In the genomic region with DNA sequence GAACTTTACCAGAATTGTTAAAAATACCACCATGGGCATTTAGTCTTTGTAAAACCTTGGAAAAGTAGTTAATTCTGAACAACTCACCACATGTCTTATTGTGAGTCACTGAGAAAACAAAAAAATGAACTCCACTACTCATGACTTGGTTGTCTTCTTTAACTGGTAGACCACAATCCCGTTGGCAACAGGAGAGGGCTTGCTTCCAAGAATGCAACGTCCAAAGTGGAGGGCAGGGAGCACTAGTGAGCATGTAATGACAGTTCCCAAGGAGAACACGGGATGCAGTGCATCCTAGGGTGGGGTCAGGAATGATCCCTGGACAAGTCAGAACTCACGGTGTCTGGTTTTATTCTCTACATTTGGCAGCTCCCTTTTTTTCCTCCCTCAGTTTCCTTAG, we compare ENCODE assay signal across 10 cellular contexts. TPM values are rescaled to one million over a fixed set of nuclear protein-coding genes. Genes with fewer than 3 reads are reported as not detected.
DNase-seq lines count a peak whose midpoint lies in the region; ATAC-seq and TF ChIP-seq lines count a peak whose summit lies in the region.
"Had no signal": no experiment of that assay in that cellular context is flagged by ENCODE, and none has a peak within 500 bp of the region (broad histone marks: within the 10 kb centered on the region; RNA-seq: fewer than 3 reads in every experiment).

No MANE protein-coding gene starts in this region.

- H3K36me3 Mint-ChIP-seq in endodermal cell (ENCODE audit: low read depth) = no peaks in the 10 kb centered on the region
- no peaks in the 10 kb centered on the region for H3K36me3 Mint-ChIP-seq in nephron (ENCODE audit: low read depth)

- H3K4me3 Mint-ChIP-seq in endodermal cell (no peak overlapping the region), nephron (no peak overlapping the region)
- H3K4me3 Mint-ChIP-seq: activated T-helper 1 cell treated with anti-CD3 and anti-CD28 coated beads, Interleukin-12 subunit alpha, Interleukin-12 subunit beta, Interleukin-2, Interleukin-4 antibody, amounts not matched to agents 30 ng/mL and 10 ng/mL and 1 ng/mL, durations not matched to agents 14 hours and 24 hours and 36 hours had no signal

- no peaks in the 10 kb centered on the region for H3K4me1 ChIP-seq in endodermal cell (ENCODE audit: control insufficient read depth, insufficient read depth, low read length)
- H3K4me1 ChIP-seq in mucosa of descending colon (ENCODE audit: low read depth) = no peaks in the 10 kb centered on the region

- ATAC-seq in mucosa of descending colon = no peak

- H3K4me1 Mint-ChIP-seq in endodermal cell (no peaks in the 10 kb centered on the region), nephron (no peaks in the 10 kb centered on the region)

- peak; percentile 97 for DNase-seq in EH (ENCODE audit: low read depth)
- DNase-seq in NCI-H460 (ENCODE audit: extremely low read depth, low read depth) = peak; percentile 26
- peak; percentile 81 for DNase-seq in endodermal cell
- DNase-seq in NCI-H1048 (lab: John Stamatoyannopoulos, UW) = no peak
- no peak for DNase-seq in NCI-H1092 treated with DMSO at 0.1 percent for 48 hours (lab: John Stamatoyannopoulos, UW)
- DNase-seq in mucosa of descending colon = no peak
- no peak for DNase-seq in effector CD8-positive, alpha-beta T cell (lab: John Stamatoyannopoulos, UW)
- DNase-seq: stimulated activated CD4-positive, alpha-beta T cell treated with anti-CD3 and anti-CD28 coated beads, Interleukin-2, amount 100 ng/mL, for 24 hours had no signal

- H3K9me3 Mint-ChIP-seq in endodermal cell = no peaks in the 10 kb centered on the region
- peaks cover 1% of the 10 kb centered on the region for H3K9me3 Mint-ChIP-seq in nephron

- intact Hi-C loops in mucosa of descending colon (cut with DNase I, micrococcal nuclease) = no loop called here

- no peaks in the 10 kb centered on the region for H3K27me3 ChIP-seq in endodermal cell (ENCODE audit: control insufficient read depth, insufficient read depth, low read length, poor library complexity, severe bottlenecking)

- H3K9ac ChIP-seq in endodermal cell (ENCODE audit: extremely low read depth, low read length, poor library complexity, severe bottlenecking) = no peak overlapping the region

- 13 to 42% methylated on average over 2 to 4 of the region's 4 CpGs for WGBS in endodermal cell (ENCODE audit: insufficient coverage in 1 of 2, insufficient read length in 1 of 2), 2 experiments

- no peaks in the 10 kb centered on the region for H3K9me3 ChIP-seq in endodermal cell (ENCODE audit: control insufficient read depth, low read length)
- no peaks in the 10 kb centered on the region for H3K9me3 ChIP-seq in mucosa of descending colon

- H3K27me3 Mint-ChIP-seq in endodermal cell (ENCODE audit: insufficient read depth) = no peaks in the 10 kb centered on the region
- peaks cover 3% of the 10 kb centered on the region for H3K27me3 Mint-ChIP-seq in nephron (ENCODE audit: low read depth)

- no peak overlapping the region for H3K27ac ChIP-seq in endodermal cell (ENCODE audit: low read depth, low read length)

- no peak overlapping the region for H3K4me3 ChIP-seq in endodermal cell (ENCODE audit: low read length)
- H3K4me3 ChIP-seq in mucosa of descending colon = no peak overlapping the region

- H3K27ac Mint-ChIP-seq in endodermal cell = no peak overlapping the region
- H3K27ac Mint-ChIP-seq in nephron = no peak overlapping the region
- H3K27ac Mint-ChIP-seq: activated T-helper 1 cell treated with anti-CD3 and anti-CD28 coated beads, Interleukin-12 subunit alpha, Interleukin-12 subunit beta, Interleukin-2, Interleukin-4 antibody, amounts not matched to agents 30 ng/mL and 10 ng/mL and 1 ng/mL, durations not matched to agents 14 hours and 24 hours and 36 hours had no signal

- H3K36me3 ChIP-seq in endodermal cell (ENCODE audit: control insufficient read depth, insufficient read depth, low read length) = no peaks in the 10 kb centered on the region
- no peaks in the 10 kb centered on the region for H3K36me3 ChIP-seq in mucosa of descending colon (ENCODE audit: low read depth)

- TF ChIP-seq CTCF in endodermal cell (conservative IDR thresholded peaks at IDR 0.05) (peak; percentile 70), nephron (IDR thresholded peaks at IDR 0.05; ENCODE audit: unreplicated experiment in 3 of 3) (peak in 2 of 3 experiments; percentile 17 to 19), mucosa of descending colon (IDR thresholded peaks at IDR 0.05) (no peak)

RNA-seq across cellular contexts. Expression of gene HMCN1, which starts 15.2 kb away (rescaled TPM):
- total RNA-seq in NCI-H460 (2014; rRNA removed; shearing (Covaris generic)) = 0.81 and 1.2 TPM in 2 replicates
- polyA plus RNA-seq in NCI-H460 (2014; cell fraction: nucleus; rRNA removed) = 0.23 and 0.31 TPM in 2 replicates
- total RNA-seq in endodermal cell = 1 to 10 TPM; 6.5 to 7.4 TPM
- 10.6 TPM for polyA plus RNA-seq in endodermal cell (2013, experiment 1 of 2)
- polyA plus RNA-seq in endodermal cell (2013, experiment 2 of 2) = 7.2 TPM
- total RNA-seq in mucosa of descending colon = 1 to 10 TPM; 2.0 to 8.6 (median 3.4) TPM
- total RNA-seq: activated T-helper 1 cell treated with anti-CD3 and anti-CD28 coated beads, Interleukin-12 subunit alpha, Interleukin-12 subunit beta, Interleukin-2, Interleukin-4 antibody, amounts not matched to agents 30 ng/mL and 10 ng/mL and 1 ng/mL, durations not matched to agents 14 hours and 24 hours and 36 hours had no signal

Comparison
In these comparisons a context has a peak if more than half of its experiments do, and no peak if none do; other contexts are left out.
1. DNase-seq: peak in EH (single experiment), NCI-H460 (single experiment) and endodermal cell (single experiment); none in NCI-H1048 (single experiment), NCI-H1092 treated with DMSO at 0.1 percent for 48 hours (single experiment), mucosa of descending colon (0 of 3) and effector CD8-positive, alpha-beta T cell (single experiment).